23 cellular contexts compared by ENCODE assay signal in genomic region chr1:165551469-165551868, GRCh38. TPM values are rescaled to one million over a fixed set of nuclear protein-coding genes. Genes with fewer than 3 reads are reported as not detected.
"Had no signal": no experiment of that assay in that cellular context is flagged by ENCODE, and none has a peak within 500 bp of the region (broad histone marks: within the 10 kb centered on the region; RNA-seq: fewer than 3 reads in every experiment).

No MANE protein-coding gene starts in this region.

- H3K4me3 ChIP-seq: adrenal gland had no signal

- DNase-seq: activated CD4-positive, alpha-beta T cell treated with anti-CD3 and anti-CD28 coated beads for 36 hours; activated CD8-positive, alpha-beta memory T cell treated with anti-CD3 and anti-CD28 coated beads, Interleukin-2, amount 50 U/mL, for 4 hours; activated CD8-positive, alpha-beta T cell treated with anti-CD3 and anti-CD28 coated beads for 36 hours; activated naive CD4-positive, alpha-beta T cell treated with anti-CD3 and anti-CD28 coated beads, Interleukin-2, amount 50 U/mL, for 16 hours; activated naive CD8-positive, alpha-beta T cell treated with anti-CD3 and anti-CD28 coated beads, Interleukin-2, amount 10 ng/mL, durations not matched to agents 7 days and 5 days; anterior cingulate cortex; caudate nucleus; KG1; NCI-H1092 treated with DMSO at 0.1 percent for 48 hours; NCI-H1417 treated with DMSO at 0.1 percent for 48 hours; NCI-H1694; NCI-H2029; NCI-H2107; NCI-H2171 treated with DMSO at 0.1 percent for 48 hours; NCI-H345; NCI-H510A; PC-3; SIG-M5; T-helper 1 cell had no signal

- ATAC-seq: activated CD4-positive, alpha-beta T cell treated with anti-CD3 and anti-CD28 coated beads for 36 hours; activated CD8-positive, alpha-beta T cell treated with anti-CD3 and anti-CD28 coated beads for 36 hours; PC-3 had no signal

- H3K27me3 ChIP-seq: adrenal gland had no signal

- H3K4me1 ChIP-seq: adrenal gland had no signal

- H3K36me3 ChIP-seq: adrenal gland had no signal

- H3K27ac ChIP-seq: adrenal gland, VCaP had no signal

- H3K9me3 ChIP-seq: adrenal gland had no signal

RNA-seq across cellular contexts. Expression of gene LRRC52, which starts 7.7 kb away (rescaled TPM):
- total RNA-seq: activated CD4-positive, alpha-beta T cell treated with anti-CD3 and anti-CD28 coated beads for 36 hours; activated CD8-positive, alpha-beta T cell treated with anti-CD3 and anti-CD28 coated beads for 36 hours; activated naive CD8-positive, alpha-beta T cell treated with anti-CD3 and anti-CD28 coated beads, Interleukin-2, amount 10 ng/mL, durations not matched to agents 7 days and 5 days; adrenal gland; MCF 10A; PC-3; T-helper 2 cell treated with Interferon-gamma antibody and Interleukin-4, amounts not matched to agents 100 ng/mL and 5 ng/mL, for 36 hours had no signal
